ENCODE assay signal across 17 cellular contexts in the genomic region with DNA sequence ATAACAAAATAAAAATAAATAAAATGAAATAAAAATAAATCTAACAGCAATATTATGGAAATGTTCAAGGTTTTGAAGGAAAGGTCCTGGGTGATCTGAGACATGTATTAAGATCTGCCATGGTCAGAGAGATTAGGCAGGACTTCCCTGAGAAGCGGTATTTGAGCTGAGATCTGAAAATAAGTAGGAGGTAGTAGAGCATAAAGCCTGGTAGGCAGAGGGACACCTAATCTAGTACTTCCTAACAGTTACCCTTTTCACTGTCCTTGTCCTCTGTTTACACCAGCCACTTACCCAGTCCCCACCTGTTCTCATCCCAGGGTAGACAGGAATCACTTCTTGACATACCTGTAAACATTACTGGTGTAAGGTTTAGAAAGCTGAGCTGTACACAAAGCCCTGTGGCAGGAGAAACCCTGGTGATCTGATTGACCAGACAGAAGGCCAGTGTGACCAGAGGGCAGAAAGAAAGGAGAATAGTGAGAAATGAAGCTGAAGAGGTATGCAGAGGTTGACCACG. TPM values are rescaled to one million over a fixed set of nuclear protein-coding genes. Genes with fewer than 3 reads are reported as not detected.
A peak's percentile ranks its signal among the peaks of the same experiment; 100 is the strongest.
DNase-seq lines count a peak whose midpoint lies in the region; FAIRE-seq and TF ChIP-seq lines count a peak whose summit lies in the region.
"Had no signal": no experiment of that assay in that cellular context is flagged by ENCODE, and none has a peak within 500 bp of the region (broad histone marks: within the 10 kb centered on the region; RNA-seq: fewer than 3 reads in every experiment).

No MANE protein-coding gene starts in this region.

- H2BK12ac ChIP-seq in trophoblast cell (ENCODE audit: low read length): no peak overlapping the region

- H3K4ac ChIP-seq in trophoblast cell (ENCODE audit: low read depth, low read length): no peak overlapping the region

- no peak overlapping the region for H4K91ac ChIP-seq in trophoblast cell (ENCODE audit: low read depth, low read length)

- H3K9me3 ChIP-seq in SU-DHL-6 (ENCODE audit: insufficient read depth, low read length) (no peaks in the 10 kb centered on the region), trophoblast cell (ENCODE audit: insufficient read depth, low read depth, low read length) (no peaks in the 10 kb centered on the region)

- no peaks in the 10 kb centered on the region for H3K36me3 ChIP-seq in SU-DHL-6 (ENCODE audit: low read length)
- no peaks in the 10 kb centered on the region for H3K36me3 ChIP-seq in trophoblast cell (ENCODE audit: control insufficient read depth in 1 of 2, insufficient read depth in 2 of 2, low read length in 2 of 2)

- FAIRE-seq in GM12891 (lab: Jason Lieb, UNC): peak; percentile 81
- FAIRE-seq: K562 had no signal

- H4K20me1 ChIP-seq in SU-DHL-6 (ENCODE audit: low read depth, low read length): no peaks in the 10 kb centered on the region

- no peak for TF ChIP-seq CTCF in SU-DHL-6 (IDR thresholded peaks at IDR 0.05; ENCODE audit: insufficient read depth, low read length, poor library complexity, severe bottlenecking)

- no peak overlapping the region for H4K12ac ChIP-seq in trophoblast cell (ENCODE audit: low read depth, low read length)

- no peak overlapping the region for H2AK5ac ChIP-seq in trophoblast cell (ENCODE audit: low read length)

- intact Hi-C loops in activated CD4-positive, alpha-beta memory T cell treated with anti-CD3 and anti-CD28 coated beads for 36 hours (cut with micrococcal nuclease): no loop called here

- peak overlapping the region; percentile 28 for H3K23ac ChIP-seq in trophoblast cell (ENCODE audit: low read length)

- H3K4me3 ChIP-seq in SU-DHL-6 (ENCODE audit: insufficient read depth, low read length, poor library complexity, severe bottlenecking) (peak overlapping the region; percentile 4), trophoblast cell (ENCODE audit: low read depth, low read length) (no peak overlapping the region)
- H3K4me3 ChIP-seq: GM23338, K562 had no signal

- H2BK5ac ChIP-seq in trophoblast cell (ENCODE audit: low read depth, low read length, poor library complexity): no peak overlapping the region

- no peak overlapping the region for H4K8ac ChIP-seq in trophoblast cell (ENCODE audit: low read depth, low read length)

- no peak for TF ChIP-seq POLR2A in GM12891 (IDR thresholded peaks at IDR 0.05; ENCODE audit: low read depth, low read length)

- no peak overlapping the region for H3K14ac ChIP-seq in trophoblast cell (ENCODE audit: low read length)

- DNase-seq in NCI-H2029 treated with DMSO at 0.1 percent for 48 hours (lab: John Stamatoyannopoulos, UW) (peak; percentile 41), NCI-H2029 (lab: John Stamatoyannopoulos, UW) (no peak), GM12891 (ENCODE audit: insufficient read length, low spot score) (no peak), trophoblast cell (no peak), NCI-H1092 (lab: John Stamatoyannopoulos, UW) (no peak), retina (no peak)
- no peak for DNase-seq in activated CD4-positive, alpha-beta memory T cell treated with anti-CD3 and anti-CD28 coated beads for 36 hours
- DNase-seq: NCI-H1436 treated with DMSO at 0.1 percent for 48 hours; NCI-H2081 treated with DMSO at 0.1 percent for 48 hours; NCI-H526 treated with DMSO at 0.1 percent for 48 hours; NK-92 treated with Interleukin-12 subunit alpha and Interleukin-12 subunit beta, amount 100 ng/mL, for 24 hours; RPMI8226; T-helper 17 cell had no signal

- H3K27ac ChIP-seq in SU-DHL-6 (ENCODE audit: low read depth, low read length) (peak overlapping the region; percentile 95), trophoblast cell (ENCODE audit: low read depth, low read length) (no peak overlapping the region)
- H3K27ac ChIP-seq: 22Rv1 had no signal

- no peak overlapping the region for H3K4me3 Mint-ChIP-seq in activated CD4-positive, alpha-beta memory T cell treated with anti-CD3 and anti-CD28 coated beads for 36 hours
- H3K4me3 Mint-ChIP-seq: GM23338, T-helper 17 cell had no signal

- no peaks in the 10 kb centered on the region for H3K79me1 ChIP-seq in trophoblast cell (ENCODE audit: low read length)

- H3K79me2 ChIP-seq in SU-DHL-6 (ENCODE audit: insufficient read depth, low read length) (no peaks in the 10 kb centered on the region), trophoblast cell (ENCODE audit: control insufficient read depth, insufficient read depth, low read length, poor library complexity) (no peaks in the 10 kb centered on the region)

- H3K9me3 Mint-ChIP-seq in activated CD4-positive, alpha-beta memory T cell treated with anti-CD3 and anti-CD28 coated beads for 36 hours: no peaks in the 10 kb centered on the region
- H3K9me3 Mint-ChIP-seq: GM23338 had no signal

- peaks cover 28% of the 10 kb centered on the region for H3K4me1 Mint-ChIP-seq in activated CD4-positive, alpha-beta memory T cell treated with anti-CD3 and anti-CD28 coated beads for 36 hours (ENCODE audit: low read depth)
- H3K4me1 Mint-ChIP-seq: GM23338 had no signal

- no peaks in the 10 kb centered on the region for H3K27me3 Mint-ChIP-seq in activated CD4-positive, alpha-beta memory T cell treated with anti-CD3 and anti-CD28 coated beads for 36 hours
- H3K27me3 Mint-ChIP-seq: T-helper 17 cell had no signal

- H3K4me1 ChIP-seq in trophoblast cell (ENCODE audit: control insufficient read depth in 1 of 2, insufficient read depth in 2 of 2, low read length in 2 of 2): no peaks in the 10 kb centered on the region

- CTCF ChIA-PET in activated CD4-positive, alpha-beta memory T cell treated with anti-CD3 and anti-CD28 coated beads for 36 hours (lab: Charles Lee): interaction anchor here (2.1 kb wide), 1 partner anchor 8 kb away, joined by 10 read pairs; no protein-coding TSS in a partner anchor

- POLR2A ChIA-PET in activated CD4-positive, alpha-beta memory T cell treated with anti-CD3 and anti-CD28 coated beads for 36 hours (lab: Charles Lee): interaction anchor here (2.5 kb wide), 1 partner anchor 8 kb away, joined by 14 read pairs; a partner anchor contains a TSS

- WGBS in trophoblast cell (ENCODE audit: extremely low coverage, insufficient coverage, insufficient read length): no CpG with 5 or more reads among the region's 2 CpGs

- no peak overlapping the region for H3K27ac Mint-ChIP-seq in activated CD4-positive, alpha-beta memory T cell treated with anti-CD3 and anti-CD28 coated beads for 36 hours
- H3K27ac Mint-ChIP-seq: GM23338, T-helper 17 cell had no signal

- H3K9me2 ChIP-seq in SU-DHL-6 (replicated peaks; ENCODE audit: insufficient read depth, low read length): no peaks in the 10 kb centered on the region

- H3K27me3 ChIP-seq in SU-DHL-6 (ENCODE audit: low read length) (no peaks in the 10 kb centered on the region), trophoblast cell (ENCODE audit: insufficient read depth, low read length) (no peaks in the 10 kb centered on the region)

- peaks cover 85% of the 10 kb centered on the region for H3F3A ChIP-seq in SU-DHL-6 (ENCODE audit: insufficient read depth)

- H3K4me2 ChIP-seq in SU-DHL-6 (ENCODE audit: low read depth, low read length, poor library complexity, severe bottlenecking) (peak overlapping the region; percentile 60), trophoblast cell (ENCODE audit: low read length) (no peak overlapping the region)
- H3K4me2 ChIP-seq: GM23338 had no signal

- H3K9ac ChIP-seq in SU-DHL-6 (ENCODE audit: low read length): peak overlapping the region; percentile 39
- H3K9ac ChIP-seq in trophoblast cell (ENCODE audit: low read length): no peak overlapping the region

- no peak overlapping the region for H3K18ac ChIP-seq in trophoblast cell (ENCODE audit: low read length)

- H2AFZ ChIP-seq in SU-DHL-6 (ENCODE audit: low read depth, low read length, severe bottlenecking) (peak overlapping the region; percentile 2), trophoblast cell (ENCODE audit: insufficient read depth, low read length, poor library complexity) (no peak overlapping the region)
- H2AFZ ChIP-seq: GM23338 had no signal

- no peaks in the 10 kb centered on the region for H3K36me3 Mint-ChIP-seq in activated CD4-positive, alpha-beta memory T cell treated with anti-CD3 and anti-CD28 coated beads for 36 hours

- no peak overlapping the region for H2BK120ac ChIP-seq in trophoblast cell (ENCODE audit: insufficient read depth, low read length, poor library complexity)

TF ChIP-seq in GM12891, 5 proteins besides CTCF, POLR2A, EP300 and RAD21:
- TF ChIP-seq POU2F2 (IDR thresholded peaks at IDR 0.05; ENCODE audit: low read depth, low read length) (no peak), TAF1 (IDR thresholded peaks at IDR 0.05; ENCODE audit: low read depth, low read length) (no peak), SPI1 (IDR thresholded peaks at IDR 0.05; ENCODE audit: low read depth, low read length) (no peak)

RNA-seq across cellular contexts. Expression of a gene that starts 8.3 kb away (rescaled TPM):
- polyA plus RNA-seq in GM12891 (2012; ENCODE audit: low read depth, missing spikeins): 81.5 TPM
- 13.9 and 15.4 TPM in 2 replicates for polyA plus RNA-seq in trophoblast cell (2013)
- total RNA-seq in activated CD4-positive, alpha-beta memory T cell treated with anti-CD3 and anti-CD28 coated beads for 36 hours: 10 to 100 TPM; 12.1 to 12.7 TPM

RNA-seq across cellular contexts. Expression of a gene that starts 49.6 kb away (rescaled TPM):
- 16.5 TPM for polyA plus RNA-seq in GM12891 (2012; ENCODE audit: low read depth, missing spikeins)
- 28.0 and 28.3 TPM in 2 replicates for polyA plus RNA-seq in trophoblast cell (2013)
- 10 to 100 TPM; 27.2 to 31.9 TPM for total RNA-seq in activated CD4-positive, alpha-beta memory T cell treated with anti-CD3 and anti-CD28 coated beads for 36 hours
